In the genomic region with DNA sequence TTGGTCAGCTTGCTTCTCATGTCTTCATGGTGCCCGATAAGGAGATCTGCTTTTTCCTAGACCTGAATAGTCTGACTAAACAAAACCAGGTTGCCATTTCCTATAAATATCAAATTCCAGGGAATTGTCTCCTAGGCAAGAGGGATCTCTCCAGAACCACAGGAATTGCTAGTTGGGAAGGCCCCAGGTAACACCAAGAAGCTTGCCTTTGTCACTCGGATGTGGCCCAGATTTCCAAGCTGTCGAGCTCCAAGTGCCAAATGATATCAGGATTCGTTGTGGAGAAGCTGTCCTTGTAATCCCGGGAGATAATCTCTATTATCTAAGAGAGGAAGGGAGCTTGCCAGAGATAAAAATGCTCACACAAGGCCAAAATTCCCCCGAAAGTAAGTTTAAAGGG, we compare ENCODE assay signal across 18 cellular contexts.
"Had no signal": no experiment of that assay in that cellular context is flagged by ENCODE, and none has a peak within 500 bp of the region (broad histone marks: within the 10 kb centered on the region; RNA-seq: fewer than 3 reads in every experiment).

No MANE protein-coding gene starts in this region.

- H3K27me3 ChIP-seq: gastrocnemius medialis, sigmoid colon, upper lobe of left lung had no signal

- DNase-seq: activated CD4-positive, alpha-beta T cell treated with anti-CD3 and anti-CD28 coated beads, Interleukin-2, amount 10 ng/mL, durations not matched to agents 24 days and 14 days; activated CD4-positive, CD25-positive, alpha-beta regulatory T cell; activated CD8-positive, alpha-beta T cell treated with anti-CD3 and anti-CD28 coated beads, Interleukin-2, amount 10 ng/mL, durations not matched to agents 7 days and 5 days; activated naive CD4-positive, alpha-beta T cell treated with anti-CD3 and anti-CD28 coated beads for 36 hours; activated T-cell treated with anti-CD3 and anti-CD28 coated beads, Interleukin-2, amount 50 U/mL, for 24 hours; effector CD4-positive, alpha-beta T cell; gastrocnemius medialis; head of caudate nucleus; left ventricle myocardium inferior; mammary epithelial cell; nephron progenitor cell; nucleus accumbens; sigmoid colon; stimulated activated CD4-positive, alpha-beta T cell treated with anti-CD3 and anti-CD28 coated beads, Interleukin-4, amount 100 ng/mL, for 24 hours; upper lobe of left lung had no signal

- H3K4me3 ChIP-seq: gastrocnemius medialis, left ventricle myocardium inferior, sigmoid colon, thoracic aorta, upper lobe of left lung had no signal

- ATAC-seq: activated CD8-positive, alpha-beta T cell treated with anti-CD3 and anti-CD28 coated beads, Interleukin-2, amount 10 ng/mL, durations not matched to agents 7 days and 5 days; esophagus mucosa; gastrocnemius medialis; stimulated activated effector memory CD8-positive, alpha-beta T cell treated with anti-CD3 and anti-CD28 coated beads, Interleukin-12 subunit alpha, Interleukin-12 subunit beta, amount 100 ng/mL, for 72 hours had no signal

- H3K36me3 ChIP-seq: gastrocnemius medialis, left ventricle myocardium inferior, sigmoid colon, thoracic aorta, upper lobe of left lung had no signal

- H3K27ac ChIP-seq: gastrocnemius medialis, left ventricle myocardium inferior, sigmoid colon, thoracic aorta, upper lobe of left lung had no signal

- H3K9me3 ChIP-seq: gastrocnemius medialis, left ventricle myocardium inferior, thoracic aorta had no signal

- H3K4me1 ChIP-seq: sigmoid colon, upper lobe of left lung had no signal
